ENCODE assay signal across 1 cellular context in the genomic region with DNA sequence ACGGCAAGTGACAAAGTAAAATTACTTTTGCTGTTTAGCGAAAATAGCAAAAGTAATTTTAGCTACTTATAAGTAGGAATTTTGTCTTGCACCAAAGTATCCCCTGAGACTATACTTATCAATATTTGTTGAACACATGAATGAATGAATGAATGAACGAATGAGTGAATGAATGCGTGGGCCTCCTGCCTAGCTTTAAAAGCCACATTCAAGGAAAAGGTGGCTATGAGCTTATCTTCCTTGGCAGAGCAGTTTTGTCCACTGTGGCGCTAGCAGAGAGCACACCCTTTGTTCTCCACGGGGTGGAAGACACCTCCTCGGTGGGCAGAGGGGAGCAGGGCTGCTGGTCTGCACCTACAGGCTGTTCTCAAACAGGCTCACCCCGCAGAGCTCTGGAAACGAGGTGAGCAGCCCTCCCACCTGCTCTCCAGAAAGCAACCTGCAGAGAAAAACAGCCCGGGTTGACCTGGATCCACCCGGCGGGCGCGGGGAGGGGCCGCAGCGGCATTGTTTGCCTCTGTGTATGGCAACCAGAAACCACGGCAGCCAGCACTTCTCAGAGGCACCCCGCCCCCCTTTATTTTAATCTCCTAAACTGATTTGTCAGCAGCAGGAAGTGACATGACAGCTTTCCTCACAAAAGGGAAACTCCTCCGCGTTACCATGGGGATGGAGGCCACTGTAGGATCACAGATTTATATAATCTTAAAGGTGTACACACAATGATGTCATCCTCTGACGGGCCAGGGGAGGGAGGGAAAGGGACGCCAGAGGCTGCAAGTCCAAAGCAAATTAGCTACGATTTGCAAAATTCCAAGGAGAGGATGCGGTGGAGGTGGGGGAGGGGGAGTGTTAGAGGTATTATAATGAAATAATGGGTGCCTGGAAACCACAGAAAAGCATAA.
TF ChIP-seq lines count a peak whose summit lies in the region.

No MANE protein-coding gene starts in this region.

TF ChIP-seq in HepG2, 621 proteins besides CTCF, POLR2A, EP300 and RAD21 (continued from another document and continues in another):
- TF ChIP-seq ZNF383 (CRISPR knock-in tag; IDR thresholded peaks at IDR 0.05; ENCODE audit: borderline replicate concordance), result no peak
- TF ChIP-seq ZBTB39 (CRISPR knock-in tag; IDR thresholded peaks at IDR 0.05), result no peak
- no peak for TF ChIP-seq ZNF33B (CRISPR knock-in tag; IDR thresholded peaks at IDR 0.05)
- TF ChIP-seq AFF4 (CRISPR knock-in tag; IDR thresholded peaks at IDR 0.05), result no peak
- TF ChIP-seq RXRA (CRISPR knock-in tag; IDR thresholded peaks at IDR 0.05), result peak; percentile 95
- TF ChIP-seq FOXC1 (CRISPR knock-in tag; IDR thresholded peaks at IDR 0.05; ENCODE audit: borderline replicate concordance), result no peak
- 0 out of 2 replicates have a peak, but pooled peaks have one; percentile 35 for TF ChIP-seq RNF2 (conservative IDR thresholded peaks at IDR 0.05; ENCODE audit: low read depth)
- TF ChIP-seq PAX8 (CRISPR knock-in tag; IDR thresholded peaks at IDR 0.05; ENCODE audit: borderline replicate concordance), result no peak
- peak; percentile 61 for TF ChIP-seq POLR2G (IDR thresholded peaks at IDR 0.05; ENCODE audit: low read depth, low read length)
- TF ChIP-seq KLF11 (CRISPR knock-in tag; IDR thresholded peaks at IDR 0.05), result no peak
- TF ChIP-seq RBM39 (IDR thresholded peaks at IDR 0.05; ENCODE audit: low read depth, low read length, poor library complexity, severe bottlenecking), result no peak
- peak; percentile 89 for TF ChIP-seq RFX3 (CRISPR knock-in tag; IDR thresholded peaks at IDR 0.05)
- TF ChIP-seq SP5 (CRISPR knock-in tag; IDR thresholded peaks at IDR 0.05; ENCODE audit: borderline replicate concordance, low read depth), result peak; percentile 36; the same call in 1 of the 2 replicates
- TF ChIP-seq ZNF253 (CRISPR knock-in tag; IDR thresholded peaks at IDR 0.05; ENCODE audit: borderline replicate concordance), result no peak
- peak; percentile 89 for TF ChIP-seq SAP130 (CRISPR knock-in tag; IDR thresholded peaks at IDR 0.05; ENCODE audit: low read depth)
- peak; percentile 62 for TF ChIP-seq RARA (CRISPR knock-in tag; IDR thresholded peaks at IDR 0.05)
- TF ChIP-seq, protein P1, sequence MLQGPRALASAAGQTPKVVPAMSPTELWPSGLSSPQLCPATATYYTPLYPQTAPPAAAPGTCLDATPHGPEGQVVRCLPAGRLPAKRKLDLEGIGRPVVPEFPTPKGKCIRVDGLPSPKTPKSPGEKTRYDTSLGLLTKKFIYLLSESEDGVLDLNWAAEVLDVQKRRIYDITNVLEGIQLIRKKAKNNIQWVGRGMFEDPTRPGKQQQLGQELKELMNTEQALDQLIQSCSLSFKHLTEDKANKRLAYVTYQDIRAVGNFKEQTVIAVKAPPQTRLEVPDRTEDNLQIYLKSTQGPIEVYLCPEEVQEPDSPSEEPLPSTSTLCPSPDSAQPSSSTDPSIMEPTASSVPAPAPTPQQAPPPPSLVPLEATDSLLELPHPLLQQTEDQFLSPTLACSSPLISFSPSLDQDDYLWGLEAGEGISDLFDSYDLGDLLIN (CRISPR knock-in tag; IDR thresholded peaks at IDR 0.05; ENCODE audit: borderline replicate concordance), result no peak
- TF ChIP-seq PBX2 (CRISPR knock-in tag; IDR thresholded peaks at IDR 0.05), result peak; percentile 64
- TF ChIP-seq MIER3 (CRISPR knock-in tag; IDR thresholded peaks at IDR 0.05; ENCODE audit: borderline replicate concordance), result no peak
- TF ChIP-seq STAT6 (CRISPR knock-in tag; IDR thresholded peaks at IDR 0.05; ENCODE audit: borderline replicate concordance), result no peak
- no peak for TF ChIP-seq LBX2 (CRISPR knock-in tag; IDR thresholded peaks at IDR 0.05; ENCODE audit: borderline replicate concordance)
- no peak for TF ChIP-seq ZNF773 (CRISPR knock-in tag; IDR thresholded peaks at IDR 0.05; ENCODE audit: borderline replicate concordance)
- TF ChIP-seq ZNF20 (CRISPR knock-in tag; IDR thresholded peaks at IDR 0.05), result no peak
- peak; percentile 82; the same call in 1 of the 2 replicates for TF ChIP-seq JUND (CRISPR knock-in tag; IDR thresholded peaks at IDR 0.05)
- no peak for TF ChIP-seq CBFB (CRISPR knock-in tag; IDR thresholded peaks at IDR 0.05)
- no peak for TF ChIP-seq ZNF83 (CRISPR knock-in tag; IDR thresholded peaks at IDR 0.05; ENCODE audit: borderline replicate concordance)
- no peak for TF ChIP-seq ZSCAN20 (CRISPR knock-in tag; IDR thresholded peaks at IDR 0.05; ENCODE audit: borderline replicate concordance)
- TF ChIP-seq TEAD3 (CRISPR knock-in tag; optimal IDR thresholded peaks at IDR 0.05; ENCODE audit: borderline replicate concordance), result no peak
- TF ChIP-seq ZNF790 (CRISPR knock-in tag; IDR thresholded peaks at IDR 0.05; ENCODE audit: borderline replicate concordance), result no peak
- no peak for TF ChIP-seq BRF2 (CRISPR knock-in tag; IDR thresholded peaks at IDR 0.05)
- no peak for TF ChIP-seq TSC22D2 (CRISPR knock-in tag; IDR thresholded peaks at IDR 0.05; ENCODE audit: borderline replicate concordance)
- peak; percentile 37; the same call in 1 of the 2 replicates for TF ChIP-seq RBFOX2 (IDR thresholded peaks at IDR 0.05; ENCODE audit: low read depth, low read length)
- no peak for TF ChIP-seq ZNF264 (CRISPR knock-in tag; IDR thresholded peaks at IDR 0.05)
- TF ChIP-seq ZNF292 (CRISPR knock-in tag; IDR thresholded peaks at IDR 0.05; ENCODE audit: borderline replicate concordance, low read depth), result peak; percentile 53; the same call in 1 of the 2 replicates
- TF ChIP-seq AKNA (CRISPR knock-in tag; IDR thresholded peaks at IDR 0.05; ENCODE audit: borderline replicate concordance), result no peak
- TF ChIP-seq SALL2 (CRISPR knock-in tag; IDR thresholded peaks at IDR 0.05), result no peak
- TF ChIP-seq STAT5B (CRISPR knock-in tag; IDR thresholded peaks at IDR 0.05), result no peak
- no peak for TF ChIP-seq GTF2F1 (IDR thresholded peaks at IDR 0.05; ENCODE audit: low read length)
- peak; percentile 60; the same call in 1 of the 2 replicates for TF ChIP-seq ATF1 (CRISPR knock-in tag; IDR thresholded peaks at IDR 0.05)
- no peak for TF ChIP-seq ZIK1 (CRISPR knock-in tag; IDR thresholded peaks at IDR 0.05; ENCODE audit: borderline replicate concordance, low read depth)
- no peak for TF ChIP-seq ZNF772 (CRISPR knock-in tag; IDR thresholded peaks at IDR 0.05)
- TF ChIP-seq GATA4 (IDR thresholded peaks at IDR 0.05; ENCODE audit: borderline replicate concordance, low read depth), result no peak
